In the genomic region with DNA sequence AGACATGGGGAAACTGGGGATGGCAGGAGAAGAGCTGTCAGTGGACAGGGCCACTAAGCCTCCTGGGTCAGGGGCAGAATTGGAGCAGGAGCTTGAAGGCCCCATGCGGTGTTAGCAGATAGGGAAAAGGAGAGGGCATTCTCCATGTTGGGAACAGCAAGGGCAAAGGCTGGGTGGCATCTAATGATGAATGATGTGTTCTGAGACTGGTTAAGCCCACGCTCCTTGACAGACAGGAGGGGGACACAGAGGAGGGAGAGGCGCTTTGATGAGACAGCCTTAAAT, we compare ENCODE assay signal across 14 cellular contexts.
"Had no signal": no experiment of that assay in that cellular context is flagged by ENCODE, and none has a peak within 500 bp of the region (broad histone marks: within the 10 kb centered on the region; RNA-seq: fewer than 3 reads in every experiment).

No MANE protein-coding gene starts in this region.

- DNase-seq: activated CD4-positive, alpha-beta memory T cell treated with anti-CD3 and anti-CD28 coated beads, Interleukin-2, amount 10 ng/mL, durations not matched to agents 7 days and 5 days; activated CD4-positive, alpha-beta T cell treated with anti-CD3 and anti-CD28 coated beads for 36 hours; activated naive CD4-positive, alpha-beta T cell treated with Interleukin-2 at 50 U/mL for 16 hours; mucosa of descending colon; posterior cingulate gyrus; right cardiac atrium; small intestine; stomach; T-cell; trophoblast cell; WERI-Rb-1 had no signal

- H3K9me3 ChIP-seq: esophagus muscularis mucosa, mucosa of descending colon, stomach had no signal

- H3K4me3 Mint-ChIP-seq: activated CD4-positive, alpha-beta memory T cell treated with anti-CD3 and anti-CD28 coated beads, Interleukin-2, amount 10 ng/mL, durations not matched to agents 7 days and 5 days; activated CD4-positive, alpha-beta T cell treated with anti-CD3 and anti-CD28 coated beads for 36 hours; central memory CD8-positive, alpha-beta T cell; T-cell had no signal

- H3K27ac ChIP-seq: esophagus muscularis mucosa, foreskin keratinocyte, WERI-Rb-1 had no signal

- H3K4me3 ChIP-seq: esophagus muscularis mucosa, mucosa of descending colon, stomach had no signal

- H3K4me1 Mint-ChIP-seq: central memory CD8-positive, alpha-beta T cell; T-cell had no signal

- H3K9me3 Mint-ChIP-seq: activated CD4-positive, alpha-beta memory T cell treated with anti-CD3 and anti-CD28 coated beads, Interleukin-2, amount 10 ng/mL, durations not matched to agents 7 days and 5 days; central memory CD8-positive, alpha-beta T cell; T-cell had no signal

- H3K36me3 Mint-ChIP-seq: T-cell had no signal

- H3K36me3 ChIP-seq: esophagus muscularis mucosa, stomach, WERI-Rb-1 had no signal

- H3K27ac Mint-ChIP-seq: activated CD4-positive, alpha-beta memory T cell treated with anti-CD3 and anti-CD28 coated beads, Interleukin-2, amount 10 ng/mL, durations not matched to agents 7 days and 5 days; activated CD4-positive, alpha-beta T cell treated with anti-CD3 and anti-CD28 coated beads for 36 hours; T-cell had no signal

- H3K27me3 ChIP-seq: esophagus muscularis mucosa, foreskin keratinocyte, stomach had no signal

- ATAC-seq: activated CD4-positive, alpha-beta T cell treated with anti-CD3 and anti-CD28 coated beads for 36 hours; foreskin keratinocyte; right cardiac atrium; T-cell had no signal

- H3K27me3 Mint-ChIP-seq: activated CD4-positive, alpha-beta memory T cell treated with anti-CD3 and anti-CD28 coated beads, Interleukin-2, amount 10 ng/mL, durations not matched to agents 7 days and 5 days; T-cell had no signal
